17 cellular contexts compared by ENCODE assay signal in the genomic region with DNA sequence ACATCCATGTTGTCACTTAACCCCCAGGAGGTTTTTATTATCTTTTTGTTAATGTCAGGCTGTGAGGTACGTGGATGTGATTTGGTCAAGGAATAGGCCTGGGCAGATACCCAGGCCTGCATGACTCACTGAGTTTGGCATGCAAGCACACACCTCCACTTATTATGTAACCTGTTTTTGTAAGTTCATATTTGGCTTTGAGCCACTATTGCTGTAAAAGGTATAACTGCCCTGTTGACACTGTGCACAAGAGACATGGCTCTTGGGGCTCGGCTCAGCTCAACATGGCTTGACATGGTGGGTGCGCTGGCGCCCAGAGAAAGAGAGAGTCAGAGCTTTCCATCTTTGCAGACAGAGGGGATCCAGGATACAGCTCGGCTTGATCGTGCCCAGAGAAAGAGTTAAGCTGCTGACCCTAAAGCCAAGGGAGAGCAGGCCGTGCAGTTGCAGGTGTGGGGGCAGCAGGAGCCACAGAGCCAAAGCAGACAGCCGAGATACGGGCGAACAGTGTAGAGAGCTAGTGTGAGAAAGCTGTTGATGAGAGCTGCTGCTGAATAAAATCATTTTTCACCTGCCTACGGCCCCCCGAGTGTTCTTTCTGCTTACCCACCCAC.
DNase-seq lines count a peak whose midpoint lies in the region; ATAC-seq, FAIRE-seq and TF ChIP-seq lines count a peak whose summit lies in the region.
"Had no signal": no experiment of that assay in that cellular context is flagged by ENCODE, and none has a peak within 500 bp of the region (broad histone marks: within the 10 kb centered on the region; RNA-seq: fewer than 3 reads in every experiment).

No MANE protein-coding gene starts in this region.

- no peak overlapping the region for H3K4me2 ChIP-seq in PC-9

- POLR2A ChIA-PET in PC-9 (lab: Charles Lee; ENCODE audit: unreplicated experiment): no interaction called here

- no peaks in the 10 kb centered on the region for H3K9me3 ChIP-seq in PC-9 (ENCODE audit: insufficient read depth, low read depth)
- H3K9me3 ChIP-seq: esophagus muscularis mucosa, heart right ventricle had no signal

- H3K9me2 ChIP-seq in PC-9 (ENCODE audit: insufficient read depth): no peaks in the 10 kb centered on the region

- no peak for TF ChIP-seq POLR2A in GM12891 (IDR thresholded peaks at IDR 0.05; ENCODE audit: low read depth, low read length)

- H3K27ac Mint-ChIP-seq in Calu3 (ENCODE audit: unreplicated experiment) (peak overlapping the region; percentile 81), nephron progenitor cell (peak overlapping the region; percentile 74)

- FAIRE-seq in GM12891 (lab: Jason Lieb, UNC): no peak
- FAIRE-seq: GM18507, K562 had no signal

- H2AFZ ChIP-seq in PC-9: no peak overlapping the region

- TF ChIP-seq CTCF in Calu3 (IDR thresholded peaks at IDR 0.05; ENCODE audit: unreplicated experiment) (no peak), PC-9 (conservative IDR thresholded peaks at IDR 0.05) (no peak), epithelial cell of proximal tubule (conservative IDR thresholded peaks at IDR 0.05; ENCODE audit: low read depth, low read length) (no peak), nephron progenitor cell (IDR thresholded peaks at IDR 0.05) (no peak)

- no peak overlapping the region for H3K27ac ChIP-seq in PC-9
- H3K27ac ChIP-seq: heart right ventricle, VCaP had no signal

- no peaks in the 10 kb centered on the region for H3K36me3 ChIP-seq in PC-9 (ENCODE audit: low read depth)
- H3K36me3 ChIP-seq: esophagus muscularis mucosa, heart right ventricle had no signal

- H3K4me1 Mint-ChIP-seq in Calu3 (ENCODE audit: low read depth, unreplicated experiment) (peaks cover 13% of the 10 kb centered on the region), nephron progenitor cell (peaks cover 5% of the 10 kb centered on the region)

- H3F3A ChIP-seq in PC-9 (ENCODE audit: insufficient read depth, low read depth): no peaks in the 10 kb centered on the region

- H3K27me3 ChIP-seq in PC-9 (ENCODE audit: insufficient read depth, low read depth): no peaks in the 10 kb centered on the region
- H3K27me3 ChIP-seq: esophagus muscularis mucosa had no signal

- H3K4me3 ChIP-seq in PC-9: no peak overlapping the region
- no peak overlapping the region for H3K4me3 ChIP-seq in epithelial cell of proximal tubule (ENCODE audit: low read depth, low read length)
- H3K4me3 ChIP-seq: heart right ventricle, K562 had no signal

- intact Hi-C loops in Calu3 (cut with micrococcal nuclease; ENCODE audit: unreplicated experiment): loop anchor here (2.0 to 5.0 kb wide), 2 partner anchors 74 to 98 kb away; no protein-coding TSS in a partner anchor
- intact Hi-C loops in PC-9 (cut with micrococcal nuclease; ENCODE audit: unreplicated experiment): no loop called here

- ATAC-seq in GM21367 (IDR thresholded peaks at IDR 0.05; ENCODE audit: unreplicated experiment): no peak
- ATAC-seq: heart right ventricle; K562; stimulated activated naive CD8-positive, alpha-beta T cell treated with anti-CD3 and anti-CD28 coated beads, Interleukin-15, Interleukin-2, amounts not matched to agents 100 U/mL and 50 U/mL, for 24 hours had no signal

- no peaks in the 10 kb centered on the region for H4K20me1 ChIP-seq in PC-9 (ENCODE audit: insufficient read depth)

- no peaks in the 10 kb centered on the region for H3K4me1 ChIP-seq in PC-9 (replicated peaks; ENCODE audit: insufficient read depth)
- H3K4me1 ChIP-seq: heart right ventricle had no signal

- H3K36me3 Mint-ChIP-seq in Calu3 (ENCODE audit: insufficient read depth, unreplicated experiment) (peaks cover 7% of the 10 kb centered on the region), nephron progenitor cell (ENCODE audit: low read depth) (no peaks in the 10 kb centered on the region)

- peak overlapping the region; percentile 79 for H3K4me3 Mint-ChIP-seq in Calu3 (ENCODE audit: low read depth, unreplicated experiment)
- H3K4me3 Mint-ChIP-seq in nephron progenitor cell: no peak overlapping the region

- BruUV-seq in Calu3 (replicated peaks; lab: Mats Ljungman, UMichigan) (no TSS peak), PC-9 (replicated peaks; lab: Mats Ljungman, UMichigan) (no TSS peak)

- H3K9me3 Mint-ChIP-seq in Calu3 (ENCODE audit: low read depth, unreplicated experiment): peaks cover 2% of the 10 kb centered on the region
- H3K9me3 Mint-ChIP-seq in nephron progenitor cell: no peaks in the 10 kb centered on the region

- DNase-seq in Calu3 (peak; percentile 56), PC-9 (peak; percentile 22 to 45), epithelial cell of proximal tubule (ENCODE audit: low read depth) (peak; percentile 18), nephron progenitor cell (no peak), 8988T (no peak), GM12891 (ENCODE audit: insufficient read length, low spot score) (no peak)
- DNase-seq in stimulated activated CD4-positive, alpha-beta T cell treated with anti-CD3 and anti-CD28 coated beads, Interleukin-12 subunit alpha, Interleukin-12 subunit beta, amount 100 ng/mL, for 4 hours: no peak
- DNase-seq: cortex of kidney; heart right ventricle; NCI-H1105; NCI-H446; stimulated activated naive CD8-positive, alpha-beta T cell treated with anti-CD3 and anti-CD28 coated beads, Interleukin-15, Interleukin-2, amounts not matched to agents 100 U/mL and 50 U/mL, for 24 hours had no signal

- H3K27me3 Mint-ChIP-seq in Calu3 (ENCODE audit: unreplicated experiment) (no peaks in the 10 kb centered on the region), nephron progenitor cell (ENCODE audit: low read depth, poor library complexity) (peaks cover 3% of the 10 kb centered on the region)

- no peaks in the 10 kb centered on the region for H3K79me2 ChIP-seq in PC-9 (ENCODE audit: low read depth)

- CTCF ChIA-PET in Calu3 (lab: Charles Lee): interaction anchor here (0.7 to 1.2 kb wide), 2 partner anchors 15 to 99 kb away, joined by 3 to 4 read pairs; no protein-coding TSS in a partner anchor
- CTCF ChIA-PET in PC-9 (lab: Charles Lee): no interaction called here

TF ChIP-seq in GM12891, 5 proteins besides CTCF, POLR2A, EP300 and RAD21:
- TF ChIP-seq PAX5 (IDR thresholded peaks at IDR 0.05; ENCODE audit: insufficient read depth, low read length, severe bottlenecking): no peak
- TF ChIP-seq TAF1 (IDR thresholded peaks at IDR 0.05; ENCODE audit: low read depth, low read length): no peak
- TF ChIP-seq SPI1 (IDR thresholded peaks at IDR 0.05; ENCODE audit: low read depth, low read length): no peak

Comparison
In these comparisons a context has a peak if more than half of its experiments do, and no peak if none do; other contexts are left out.
1. DNase-seq: peak in Calu3 (single experiment), PC-9 (2 of 2) and epithelial cell of proximal tubule (single experiment); none in nephron progenitor cell (single experiment), stimulated activated CD4-positive, alpha-beta T cell treated with anti-CD3 and anti-CD28 coated beads, Interleukin-12 subunit alpha, Interleukin-12 subunit beta, amount 100 ng/mL, for 4 hours (single experiment), 8988T (single experiment) and GM12891 (single experiment).